In the genomic region with DNA sequence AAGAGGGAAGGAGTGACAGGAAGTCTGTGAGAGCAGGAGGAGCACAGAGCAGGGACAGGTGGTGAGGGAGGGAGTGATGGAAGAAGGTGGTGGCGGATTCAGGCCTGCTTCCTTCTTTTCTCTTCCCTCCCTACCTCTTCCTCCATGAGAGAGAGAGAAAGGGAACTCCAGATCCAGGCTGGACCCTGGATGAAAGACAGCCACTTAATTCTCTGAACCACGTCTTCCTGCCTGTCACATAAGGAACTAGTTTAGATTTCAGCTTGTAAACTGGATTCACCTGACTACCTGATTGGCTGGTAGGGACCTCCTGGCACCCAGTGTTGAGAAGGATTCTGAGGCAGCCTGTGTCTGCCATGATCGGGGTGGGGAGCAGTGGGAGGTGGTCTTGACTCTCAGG, we compare ENCODE assay signal across 31 cellular contexts. TPM values are rescaled to one million over a fixed set of nuclear protein-coding genes. Genes with fewer than 3 reads are reported as not detected.
DNase-seq lines count a peak whose midpoint lies in the region; TF ChIP-seq lines count a peak whose summit lies in the region.
"Had no signal": no experiment of that assay in that cellular context is flagged by ENCODE, and none has a peak within 500 bp of the region (broad histone marks: within the 10 kb centered on the region; RNA-seq: fewer than 3 reads in every experiment).

No MANE protein-coding gene starts in this region.

- TF ChIP-seq CTCF in nephron (IDR thresholded peaks at IDR 0.05; ENCODE audit: unreplicated experiment in 3 of 3): no peak

- peaks cover 38 to 83% (median 58%) of the 10 kb centered on the region in 10 experiments for H3K4me1 ChIP-seq in BLaER1 treated with 17β-estradiol and CSF1 and Interleukin-3, amounts not matched to agents 10 nM and 100 nM
- peaks cover 52% of the 10 kb centered on the region for H3K4me1 ChIP-seq in adipocyte (ENCODE audit: control insufficient read depth, insufficient read depth, low read length)
- H3K4me1 ChIP-seq: HAP-1 had no signal

- H3K4me3 ChIP-seq in BLaER1 treated with 17β-estradiol and CSF1 and Interleukin-3, amounts not matched to agents 10 nM and 100 nM: no peak overlapping the region
- H3K4me3 ChIP-seq in adipocyte (ENCODE audit: low read length): no peak overlapping the region
- H3K4me3 ChIP-seq: BLaER1, coronary artery, HAP-1, right lobe of liver, spleen, tibial nerve had no signal

- peak overlapping the region in 2 of 3 experiments; percentile 57 to 61 for H3K27ac Mint-ChIP-seq in nephron
- H3K27ac Mint-ChIP-seq: activated CD4-positive, alpha-beta memory T cell treated with anti-CD3 and anti-CD28 coated beads for 36 hours; activated naive CD4-positive, alpha-beta T cell treated with anti-CD3 and anti-CD28 coated beads for 36 hours; progenitor cell of endocrine pancreas; T-helper 2 cell treated with Interferon-gamma antibody and Interleukin-4, amounts not matched to agents 5 μg/mL and 100 μg/mL, for 36 hours had no signal

- H3K4me2 ChIP-seq in BLaER1 treated with 17β-estradiol and CSF1 and Interleukin-3, amounts not matched to agents 10 nM and 100 nM: peak overlapping the region; percentile 10 to 79 (median 50); a peak in 17 of 22 replicates

- H3K27me3 Mint-ChIP-seq in nephron (ENCODE audit: low read depth): peaks cover 4% of the 10 kb centered on the region
- H3K27me3 Mint-ChIP-seq: activated CD4-positive, alpha-beta memory T cell treated with anti-CD3 and anti-CD28 coated beads for 36 hours; stimulated activated naive CD8-positive, alpha-beta T cell treated with anti-CD3 and anti-CD28 coated beads, Interleukin-15, amount 100 ng/mL, for 72 hours had no signal

- peak overlapping the region in 3 of 11 experiments; percentile 13 to 25 (median 17); a peak in 3 of 22 replicates for H3K27ac ChIP-seq in BLaER1 treated with 17β-estradiol and CSF1 and Interleukin-3, amounts not matched to agents 10 nM and 100 nM
- H3K27ac ChIP-seq in caudate nucleus (ENCODE audit: low read depth, low read length): no peak overlapping the region
- H3K27ac ChIP-seq: BLaER1, coronary artery, epithelial cell of prostate, right lobe of liver, spleen, tibial nerve had no signal

- no peak overlapping the region for H3K4me3 Mint-ChIP-seq in nephron
- H3K4me3 Mint-ChIP-seq: activated CD4-positive, alpha-beta memory T cell treated with anti-CD3 and anti-CD28 coated beads for 36 hours; activated naive CD4-positive, alpha-beta T cell treated with anti-CD3 and anti-CD28 coated beads for 36 hours; T-helper 2 cell treated with Interferon-gamma antibody and Interleukin-4, amounts not matched to agents 5 μg/mL and 100 μg/mL, for 36 hours had no signal

- H3K36me3 ChIP-seq in BLaER1 treated with 17β-estradiol and CSF1 and Interleukin-3, amounts not matched to agents 10 nM and 100 nM: no peaks in the 10 kb centered on the region
- no peaks in the 10 kb centered on the region for H3K36me3 ChIP-seq in adipocyte (ENCODE audit: control insufficient read depth, insufficient read depth, low read length, severe bottlenecking)
- H3K36me3 ChIP-seq: BLaER1, HAP-1, right lobe of liver, spleen, tibial nerve had no signal

- no peaks in the 10 kb centered on the region for H3K27me3 ChIP-seq in BLaER1 treated with 17β-estradiol and CSF1 and Interleukin-3, amounts not matched to agents 10 nM and 100 nM
- H3K27me3 ChIP-seq in adipocyte (replicated peaks; ENCODE audit: control insufficient read depth, insufficient read depth, low read length): no peaks in the 10 kb centered on the region
- H3K27me3 ChIP-seq: BLaER1, right lobe of liver, spleen, tibial nerve had no signal

- H3K4me1 Mint-ChIP-seq in nephron: peaks cover 50% of the 10 kb centered on the region

- H4K20me1 ChIP-seq in BLaER1 treated with 17β-estradiol and CSF1 and Interleukin-3, amounts not matched to agents 10 nM and 100 nM: no peaks in the 10 kb centered on the region
- H4K20me1 ChIP-seq: BLaER1 had no signal

- H3K9me3 ChIP-seq in BLaER1 treated with 17β-estradiol and CSF1 and Interleukin-3, amounts not matched to agents 10 nM and 100 nM (replicated peaks in 1 of 11): no peaks in the 10 kb centered on the region
- H3K9me3 ChIP-seq in adipocyte (ENCODE audit: control insufficient read depth, low read length): no peaks in the 10 kb centered on the region
- H3K9me3 ChIP-seq: BLaER1, HAP-1, right lobe of liver, spleen, tibial nerve had no signal

- 0 out of 22 replicates have a peak overlapping the region, but pooled peaks of 1 of the 11 experiments have one; percentile 3 for H3K9ac ChIP-seq in BLaER1 treated with 17β-estradiol and CSF1 and Interleukin-3, amounts not matched to agents 10 nM and 100 nM
- H3K9ac ChIP-seq in adipocyte (ENCODE audit: low read length): peak overlapping the region; percentile 24
- H3K9ac ChIP-seq: BLaER1 had no signal

- no peaks in the 10 kb centered on the region for H3K9me3 Mint-ChIP-seq in nephron
- H3K9me3 Mint-ChIP-seq: activated CD4-positive, alpha-beta memory T cell treated with anti-CD3 and anti-CD28 coated beads for 36 hours; activated naive CD4-positive, alpha-beta T cell treated with anti-CD3 and anti-CD28 coated beads for 36 hours; stimulated activated naive CD8-positive, alpha-beta T cell treated with anti-CD3 and anti-CD28 coated beads, Interleukin-15, amount 100 ng/mL, for 72 hours; T-helper 2 cell treated with Interferon-gamma antibody and Interleukin-4, amounts not matched to agents 5 μg/mL and 100 μg/mL, for 36 hours had no signal

- DNase-seq in GDM1 (lab: John Stamatoyannopoulos, UW) (peak; percentile 30), adipocyte (ENCODE audit: low read depth) (no peak), G401 (ENCODE audit: low spot score) (no peak), caudate nucleus (lab: John Stamatoyannopoulos, UW) (no peak), HUDEP-2 (lab: John Stamatoyannopoulos, UW; ENCODE audit: unreplicated experiment in 76 of 76) (no peak)
- DNase-seq: activated CD4-positive, alpha-beta memory T cell treated with anti-CD3 and anti-CD28 coated beads for 36 hours; activated CD4-positive, alpha-beta T cell treated with anti-CD3 and anti-CD28 coated beads for 1 hour; activated naive CD4-positive, alpha-beta T cell treated with anti-CD3 and anti-CD28 coated beads for 36 hours; DMS79; effector memory CD4-positive, alpha-beta T cell; hypothalamus; mammary epithelial cell; NCI-H1048; NCI-H1694 treated with DMSO at 0.1 percent for 48 hours; NCI-H2171 treated with DMSO at 0.1 percent for 48 hours; NCI-H524 treated with DMSO at 0.1 percent for 48 hours; right lobe of liver; Right ventricle myocardium superior; spleen; stimulated activated CD4-positive, alpha-beta T cell treated with anti-CD3 and anti-CD28 coated beads, Interleukin-2, amount 100 ng/mL, for 24 hours; stimulated activated naive CD8-positive, alpha-beta T cell treated with anti-CD3 and anti-CD28 coated beads, Interleukin-15, amount 100 ng/mL, for 72 hours had no signal

- peaks cover 33% of the 10 kb centered on the region for H3K36me3 Mint-ChIP-seq in nephron (ENCODE audit: low read depth)
- H3K36me3 Mint-ChIP-seq: activated CD4-positive, alpha-beta memory T cell treated with anti-CD3 and anti-CD28 coated beads for 36 hours had no signal

- in situ Hi-C loops in G401 (cut with HindIII; ENCODE audit: low sequenced_read_pairs): no loop called here

RNA-seq across cellular contexts. Expression of gene PAX8, which starts 48.9 kb away (rescaled TPM):
- not detected in 2 replicates for total RNA-seq in G401 (2014; rRNA removed; shearing (Covaris generic))
- total RNA-seq: bronchial epithelial cell had no signal

RNA-seq across cellular contexts. Expression of gene PSD4, which starts 56.0 kb away (rescaled TPM):
- 0.25 TPM in 1 of 2 replicates, not detected in the other for total RNA-seq in G401 (2014; rRNA removed; shearing (Covaris generic))
